ENCODE assay signal across 1 cellular context in genomic region chr2:60756097-60757087, GRCh38.
TF ChIP-seq lines count a peak whose summit lies in the region.

TSS of gene PAPOLG (plus strand) at chr2:60756268. CDS start at chr2:60756479, 211 bp downstream.

TF ChIP-seq in HEK293, 187 proteins besides CTCF, POLR2A, EP300 and RAD21 (continued from another document and continues in another):
- TF ChIP-seq, protein P1, sequence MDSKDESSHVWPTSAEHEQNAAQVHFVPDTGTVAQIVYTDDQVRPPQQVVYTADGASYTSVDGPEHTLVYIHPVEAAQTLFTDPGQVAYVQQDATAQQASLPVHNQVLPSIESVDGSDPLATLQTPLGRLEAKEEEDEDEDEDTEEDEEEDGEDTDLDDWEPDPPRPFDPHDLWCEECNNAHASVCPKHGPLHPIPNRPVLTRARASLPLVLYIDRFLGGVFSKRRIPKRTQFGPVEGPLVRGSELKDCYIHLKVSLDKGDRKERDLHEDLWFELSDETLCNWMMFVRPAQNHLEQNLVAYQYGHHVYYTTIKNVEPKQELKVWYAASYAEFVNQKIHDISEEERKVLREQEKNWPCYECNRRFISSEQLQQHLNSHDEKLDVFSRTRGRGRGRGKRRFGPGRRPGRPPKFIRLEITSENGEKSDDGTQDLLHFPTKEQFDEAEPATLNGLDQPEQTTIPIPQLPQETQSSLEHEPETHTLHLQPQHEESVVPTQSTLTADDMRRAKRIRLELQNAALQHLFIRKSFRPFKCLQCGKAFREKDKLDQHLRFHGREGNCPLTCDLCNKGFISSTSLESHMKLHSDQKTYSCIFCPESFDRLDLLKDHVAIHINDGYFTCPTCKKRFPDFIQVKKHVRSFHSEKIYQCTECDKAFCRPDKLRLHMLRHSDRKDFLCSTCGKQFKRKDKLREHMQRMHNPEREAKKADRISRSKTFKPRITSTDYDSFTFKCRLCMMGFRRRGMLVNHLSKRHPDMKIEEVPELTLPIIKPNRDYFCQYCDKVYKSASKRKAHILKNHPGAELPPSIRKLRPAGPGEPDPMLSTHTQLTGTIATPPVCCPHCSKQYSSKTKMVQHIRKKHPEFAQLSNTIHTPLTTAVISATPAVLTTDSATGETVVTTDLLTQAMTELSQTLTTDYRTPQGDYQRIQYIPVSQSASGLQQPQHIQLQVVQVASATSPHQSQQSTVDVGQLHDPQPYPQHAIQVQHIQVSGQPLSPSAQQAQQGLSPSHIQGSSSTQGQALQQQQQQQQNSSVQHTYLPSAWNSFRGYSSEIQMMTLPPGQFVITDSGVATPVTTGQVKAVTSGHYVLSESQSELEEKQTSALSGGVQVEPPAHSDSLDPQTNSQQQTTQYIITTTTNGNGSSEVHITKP (tag by site-specific recombination; IDR thresholded peaks at IDR 0.05) = peak; percentile 93
- TF ChIP-seq SP3 (tag by site-specific recombination; IDR thresholded peaks at IDR 0.05) (peak; percentile 90), ZNF544 (tag by site-specific recombination; IDR thresholded peaks at IDR 0.05) (no peak), WT1 (tag by site-specific recombination; IDR thresholded peaks at IDR 0.05) (no peak), ZNF155 (tag by site-specific recombination; IDR thresholded peaks at IDR 0.05) (no peak), ZBTB17 (tag by site-specific recombination; IDR thresholded peaks at IDR 0.05) (peak; percentile 70), SCRT1 (tag by site-specific recombination; IDR thresholded peaks at IDR 0.05; ENCODE audit: borderline replicate concordance) (no peak), ZNF670 (tag by site-specific recombination; IDR thresholded peaks at IDR 0.05; ENCODE audit: low read depth) (no peak), KLF10 (tag by site-specific recombination; IDR thresholded peaks at IDR 0.05) (no peak), ZBTB20 (tag by site-specific recombination; IDR thresholded peaks at IDR 0.05) (no peak; the same call in 1 of the 2 replicates), ZNF202 (tag by site-specific recombination; IDR thresholded peaks at IDR 0.05; ENCODE audit: borderline replicate concordance) (no peak), ZNF341 (tag by site-specific recombination; IDR thresholded peaks at IDR 0.05; ENCODE audit: low read depth) (peak; percentile 39; the same call in 1 of the 2 replicates), ZNF560 (tag by site-specific recombination; IDR thresholded peaks at IDR 0.05; ENCODE audit: borderline replicate concordance) (no peak), ZFP37 (tag by site-specific recombination; IDR thresholded peaks at IDR 0.05) (0 out of 2 replicates have a peak, but pooled peaks have one; percentile 15), ZNF658 (tag by site-specific recombination; IDR thresholded peaks at IDR 0.05) (no peak), MZF1 (tag by site-specific recombination; IDR thresholded peaks at IDR 0.05; ENCODE audit: borderline replicate concordance) (no peak), ZNF596 (tag by site-specific recombination; IDR thresholded peaks at IDR 0.05) (no peak), HIC1 (tag by site-specific recombination; IDR thresholded peaks at IDR 0.05) (no peak), KLF7 (tag by site-specific recombination; IDR thresholded peaks at IDR 0.05; ENCODE audit: borderline replicate concordance) (peak; percentile 14; the same call in 1 of the 2 replicates), ZNF366 (tag by site-specific recombination; conservative IDR thresholded peaks at IDR 0.05) (peak; percentile 14; the same call in 1 of the 2 replicates), ZNF223 (tag by site-specific recombination; IDR thresholded peaks at IDR 0.05) (no peak), ZNF350 (tag by site-specific recombination; IDR thresholded peaks at IDR 0.05) (no peak), ZNF391 (tag by site-specific recombination; IDR thresholded peaks at IDR 0.05; ENCODE audit: borderline replicate concordance, low read depth) (no peak), ZNF274 (IDR thresholded peaks at IDR 0.05; ENCODE audit: low read length) (no peak), ZNF274 (tag by site-specific recombination; IDR thresholded peaks at IDR 0.05; ENCODE audit: borderline replicate concordance) (no peak), ZNF140 (tag by site-specific recombination; IDR thresholded peaks at IDR 0.05) (no peak), ZNF280C (tag by site-specific recombination; IDR thresholded peaks at IDR 0.05) (no peak), KLF16 (tag by site-specific recombination; IDR thresholded peaks at IDR 0.05) (peak; percentile 84), ZNF239 (tag by site-specific recombination; IDR thresholded peaks at IDR 0.05) (no peak), MEIS1 (CRISPR knock-in tag; IDR thresholded peaks at IDR 0.05; ENCODE audit: borderline replicate concordance) (no peak), EGR2 (tag by site-specific recombination; IDR thresholded peaks at IDR 0.05; ENCODE audit: low read depth) (no peak), ZNF169 (tag by site-specific recombination; IDR thresholded peaks at IDR 0.05) (no peak), ZNF433 (tag by site-specific recombination; IDR thresholded peaks at IDR 0.05; ENCODE audit: low read depth) (no peak), ZNF654 (tag by site-specific recombination; IDR thresholded peaks at IDR 0.05; ENCODE audit: low read depth) (no peak), KLF8 (tag by site-specific recombination; IDR thresholded peaks at IDR 0.05) (peak; percentile 32; the same call in 1 of the 2 replicates), PRDM1 (tag by site-specific recombination; IDR thresholded peaks at IDR 0.05) (peak; percentile 80), ZNF830 (tag by site-specific recombination; IDR thresholded peaks at IDR 0.05; ENCODE audit: low read depth) (no peak)
- TF ChIP-seq, protein P2, sequence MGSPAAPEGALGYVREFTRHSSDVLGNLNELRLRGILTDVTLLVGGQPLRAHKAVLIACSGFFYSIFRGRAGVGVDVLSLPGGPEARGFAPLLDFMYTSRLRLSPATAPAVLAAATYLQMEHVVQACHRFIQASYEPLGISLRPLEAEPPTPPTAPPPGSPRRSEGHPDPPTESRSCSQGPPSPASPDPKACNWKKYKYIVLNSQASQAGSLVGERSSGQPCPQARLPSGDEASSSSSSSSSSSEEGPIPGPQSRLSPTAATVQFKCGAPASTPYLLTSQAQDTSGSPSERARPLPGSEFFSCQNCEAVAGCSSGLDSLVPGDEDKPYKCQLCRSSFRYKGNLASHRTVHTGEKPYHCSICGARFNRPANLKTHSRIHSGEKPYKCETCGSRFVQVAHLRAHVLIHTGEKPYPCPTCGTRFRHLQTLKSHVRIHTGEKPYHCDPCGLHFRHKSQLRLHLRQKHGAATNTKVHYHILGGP (tag by site-specific recombination; IDR thresholded peaks at IDR 0.05) = no peak
- TF ChIP-seq, protein P3, sequence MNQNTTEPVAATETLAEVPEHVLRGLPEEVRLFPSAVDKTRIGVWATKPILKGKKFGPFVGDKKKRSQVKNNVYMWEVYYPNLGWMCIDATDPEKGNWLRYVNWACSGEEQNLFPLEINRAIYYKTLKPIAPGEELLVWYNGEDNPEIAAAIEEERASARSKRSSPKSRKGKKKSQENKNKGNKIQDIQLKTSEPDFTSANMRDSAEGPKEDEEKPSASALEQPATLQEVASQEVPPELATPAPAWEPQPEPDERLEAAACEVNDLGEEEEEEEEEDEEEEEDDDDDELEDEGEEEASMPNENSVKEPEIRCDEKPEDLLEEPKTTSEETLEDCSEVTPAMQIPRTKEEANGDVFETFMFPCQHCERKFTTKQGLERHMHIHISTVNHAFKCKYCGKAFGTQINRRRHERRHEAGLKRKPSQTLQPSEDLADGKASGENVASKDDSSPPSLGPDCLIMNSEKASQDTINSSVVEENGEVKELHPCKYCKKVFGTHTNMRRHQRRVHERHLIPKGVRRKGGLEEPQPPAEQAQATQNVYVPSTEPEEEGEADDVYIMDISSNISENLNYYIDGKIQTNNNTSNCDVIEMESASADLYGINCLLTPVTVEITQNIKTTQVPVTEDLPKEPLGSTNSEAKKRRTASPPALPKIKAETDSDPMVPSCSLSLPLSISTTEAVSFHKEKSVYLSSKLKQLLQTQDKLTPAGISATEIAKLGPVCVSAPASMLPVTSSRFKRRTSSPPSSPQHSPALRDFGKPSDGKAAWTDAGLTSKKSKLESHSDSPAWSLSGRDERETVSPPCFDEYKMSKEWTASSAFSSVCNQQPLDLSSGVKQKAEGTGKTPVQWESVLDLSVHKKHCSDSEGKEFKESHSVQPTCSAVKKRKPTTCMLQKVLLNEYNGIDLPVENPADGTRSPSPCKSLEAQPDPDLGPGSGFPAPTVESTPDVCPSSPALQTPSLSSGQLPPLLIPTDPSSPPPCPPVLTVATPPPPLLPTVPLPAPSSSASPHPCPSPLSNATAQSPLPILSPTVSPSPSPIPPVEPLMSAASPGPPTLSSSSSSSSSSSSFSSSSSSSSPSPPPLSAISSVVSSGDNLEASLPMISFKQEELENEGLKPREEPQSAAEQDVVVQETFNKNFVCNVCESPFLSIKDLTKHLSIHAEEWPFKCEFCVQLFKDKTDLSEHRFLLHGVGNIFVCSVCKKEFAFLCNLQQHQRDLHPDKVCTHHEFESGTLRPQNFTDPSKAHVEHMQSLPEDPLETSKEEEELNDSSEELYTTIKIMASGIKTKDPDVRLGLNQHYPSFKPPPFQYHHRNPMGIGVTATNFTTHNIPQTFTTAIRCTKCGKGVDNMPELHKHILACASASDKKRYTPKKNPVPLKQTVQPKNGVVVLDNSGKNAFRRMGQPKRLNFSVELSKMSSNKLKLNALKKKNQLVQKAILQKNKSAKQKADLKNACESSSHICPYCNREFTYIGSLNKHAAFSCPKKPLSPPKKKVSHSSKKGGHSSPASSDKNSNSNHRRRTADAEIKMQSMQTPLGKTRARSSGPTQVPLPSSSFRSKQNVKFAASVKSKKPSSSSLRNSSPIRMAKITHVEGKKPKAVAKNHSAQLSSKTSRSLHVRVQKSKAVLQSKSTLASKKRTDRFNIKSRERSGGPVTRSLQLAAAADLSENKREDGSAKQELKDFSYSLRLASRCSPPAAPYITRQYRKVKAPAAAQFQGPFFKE (tag by site-specific recombination; IDR thresholded peaks at IDR 0.05; ENCODE audit: borderline replicate concordance) = no peak
- TF ChIP-seq, protein P4, sequence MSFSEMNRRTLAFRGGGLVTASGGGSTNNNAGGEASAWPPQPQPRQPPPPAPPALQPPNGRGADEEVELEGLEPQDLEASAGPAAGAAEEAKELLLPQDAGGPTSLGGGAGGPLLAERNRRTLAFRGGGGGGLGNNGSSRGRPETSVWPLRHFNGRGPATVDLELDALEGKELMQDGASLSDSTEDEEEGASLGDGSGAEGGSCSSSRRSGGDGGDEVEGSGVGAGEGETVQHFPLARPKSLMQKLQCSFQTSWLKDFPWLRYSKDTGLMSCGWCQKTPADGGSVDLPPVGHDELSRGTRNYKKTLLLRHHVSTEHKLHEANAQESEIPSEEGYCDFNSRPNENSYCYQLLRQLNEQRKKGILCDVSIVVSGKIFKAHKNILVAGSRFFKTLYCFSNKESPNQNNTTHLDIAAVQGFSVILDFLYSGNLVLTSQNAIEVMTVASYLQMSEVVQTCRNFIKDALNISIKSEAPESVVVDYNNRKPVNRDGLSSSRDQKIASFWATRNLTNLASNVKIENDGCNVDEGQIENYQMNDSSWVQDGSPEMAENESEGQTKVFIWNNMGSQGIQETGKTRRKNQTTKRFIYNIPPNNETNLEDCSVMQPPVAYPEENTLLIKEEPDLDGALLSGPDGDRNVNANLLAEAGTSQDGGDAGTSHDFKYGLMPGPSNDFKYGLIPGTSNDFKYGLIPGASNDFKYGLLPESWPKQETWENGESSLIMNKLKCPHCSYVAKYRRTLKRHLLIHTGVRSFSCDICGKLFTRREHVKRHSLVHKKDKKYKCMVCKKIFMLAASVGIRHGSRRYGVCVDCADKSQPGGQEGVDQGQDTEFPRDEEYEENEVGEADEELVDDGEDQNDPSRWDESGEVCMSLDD (tag by site-specific recombination; IDR thresholded peaks at IDR 0.05) = 0 out of 2 replicates have a peak, but pooled peaks have one; percentile 27
